8 cellular contexts compared by ENCODE assay signal in the genomic region with DNA sequence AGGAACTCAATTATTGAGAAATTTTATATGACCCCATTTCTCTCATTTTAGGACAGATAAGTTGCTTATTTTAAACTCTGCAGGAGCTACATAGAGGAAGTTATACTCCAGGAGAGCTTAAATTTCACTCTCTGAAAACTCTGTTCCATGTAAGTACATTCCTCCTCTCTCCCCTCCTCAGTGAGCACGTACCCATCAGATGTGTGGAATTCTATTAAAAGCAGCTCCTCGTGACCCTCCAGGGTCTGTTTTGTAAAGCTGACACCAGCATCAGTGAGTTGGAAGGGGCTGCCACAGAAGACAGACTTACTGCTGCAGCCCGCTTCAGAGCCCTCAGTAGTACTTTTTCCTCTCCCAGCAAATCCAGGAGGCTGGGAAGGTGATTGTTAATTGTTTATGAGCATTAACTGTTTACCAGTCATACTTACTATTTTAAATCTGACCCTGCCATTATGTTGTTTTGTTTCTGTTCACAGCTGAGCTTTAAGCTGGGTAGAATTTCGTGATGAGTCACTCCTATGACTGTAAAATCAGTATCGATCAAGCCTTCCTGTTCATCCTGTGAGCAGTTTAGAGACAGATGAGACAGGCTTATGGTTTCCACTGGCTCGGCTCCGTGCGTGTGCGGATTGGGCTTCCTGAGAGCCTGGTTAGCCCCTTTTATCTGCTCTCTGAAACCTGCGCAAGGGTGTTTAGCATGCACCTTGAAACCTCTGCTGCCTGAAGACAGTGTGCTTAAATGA. TPM values are rescaled to one million over a fixed set of nuclear protein-coding genes. Genes with fewer than 3 reads are reported as not detected.
DNase-seq lines count a peak whose midpoint lies in the region; ATAC-seq, FAIRE-seq and TF ChIP-seq lines count a peak whose summit lies in the region.

No MANE protein-coding gene starts in this region.

- H3K4me1 Mint-ChIP-seq in natural killer cell, result peaks cover 48 to 59% of the 10 kb centered on the region in 2 donors

- H3K9me3 Mint-ChIP-seq in natural killer cell, result no peaks in the 10 kb centered on the region

- no peak overlapping the region for H3K4me3 ChIP-seq in cardiac fibroblast (replicated peaks in 1 of 2; ENCODE audit: low read depth in 2 of 2, low read length in 2 of 2)
- no peak overlapping the region for H3K4me3 ChIP-seq in small intestine (ENCODE audit: low read depth in 1 of 2, low read length in 2 of 2)
- H3K4me3 ChIP-seq in Karpas-422 (ENCODE audit: low read length), result no peak overlapping the region

- H3K4me3 Mint-ChIP-seq in natural killer cell, result no peak overlapping the region

- no peak overlapping the region for H2AFZ ChIP-seq in Karpas-422 (ENCODE audit: low read length)

- 28 to 45% (median 29%) methylated on average over 10 of the region's 10 CpGs for WGBS in small intestine, 3 donors

- H3K79me2 ChIP-seq in Karpas-422 (ENCODE audit: low read length), result no peaks in the 10 kb centered on the region

- H4K20me1 ChIP-seq in Karpas-422 (ENCODE audit: insufficient read depth, low read depth, low read length), result no peaks in the 10 kb centered on the region

- H3K27me3 Mint-ChIP-seq in natural killer cell (ENCODE audit: low read depth in 2 of 2), result no peaks in the 10 kb centered on the region

- no peaks in the 10 kb centered on the region for H3K9me2 ChIP-seq in Karpas-422 (replicated peaks; ENCODE audit: insufficient read depth, low read length)

- H3K36me3 Mint-ChIP-seq in natural killer cell, result no peaks in the 10 kb centered on the region

- H3K4me1 ChIP-seq in small intestine (ENCODE audit: control insufficient read depth in 2 of 2, insufficient read depth in 1 of 2, low read depth in 1 of 2, low read length in 1 of 2), result peaks cover 0 to 6% of the 10 kb centered on the region in 2 donors
- H3K4me1 ChIP-seq in Karpas-422 (ENCODE audit: low read length), result no peaks in the 10 kb centered on the region

- H3K27me3 ChIP-seq in small intestine (ENCODE audit: control insufficient read depth in 2 of 2, insufficient read depth in 2 of 2, low read length in 2 of 2) (no peaks in the 10 kb centered on the region), Karpas-422 (ENCODE audit: low read length) (no peaks in the 10 kb centered on the region)

- H3K36me3 ChIP-seq in small intestine (ENCODE audit: control insufficient read depth in 2 of 2, insufficient read depth in 2 of 2, low read length in 2 of 2) (no peaks in the 10 kb centered on the region), Karpas-422 (ENCODE audit: insufficient read depth, low read length) (no peaks in the 10 kb centered on the region)

- H3K27ac ChIP-seq in small intestine (ENCODE audit: low read depth in 1 of 2, low read length in 1 of 2) (no peak overlapping the region), Karpas-422 (ENCODE audit: low read length) (no peak overlapping the region)

- H3K9ac ChIP-seq in Karpas-422 (ENCODE audit: low read length), result no peak overlapping the region

- peak; percentile 3 for DNase-seq in T follicular helper cell (ENCODE audit: low read depth)
- DNase-seq in cardiac fibroblast (ENCODE audit: low read depth in 2 of 2), result peak; percentile 33 to 53
- DNase-seq in small intestine, result peak; percentile 48
- DNase-seq in natural killer cell, result no peak
- DNase-seq in ACHN, result no peak
- no peak for DNase-seq in NCI-H510A treated with DMSO at 0.1 percent for 48 hours (lab: John Stamatoyannopoulos, UW)
- DNase-seq in Karpas-422, result no peak

- FAIRE-seq in small intestine (lab: Jason Lieb, UNC), result no peak

- TF ChIP-seq CTCF in cardiac fibroblast (IDR thresholded peaks at IDR 0.05; ENCODE audit: low read depth, low read length), result no peak
- no peak for TF ChIP-seq CTCF in natural killer cell (IDR thresholded peaks at IDR 0.05)

- ATAC-seq in GM19463 (IDR thresholded peaks at IDR 0.05; ENCODE audit: unreplicated experiment) (peak; percentile 61), natural killer cell (no peak)

- H3K4me2 ChIP-seq in Karpas-422 (ENCODE audit: low read depth, low read length, poor library complexity, severe bottlenecking), result no peak overlapping the region

- in situ Hi-C loops in ACHN (cut with HindIII; ENCODE audit: low pct_ligation_motif_present, low pct_unique_long_range_greater_than_20kb, low sequenced_read_pairs), result no loop called here

- intact Hi-C loops in natural killer cell (cut with micrococcal nuclease), result no loop called here

- H3K27ac Mint-ChIP-seq in natural killer cell, result no peak overlapping the region

- H3K9me3 ChIP-seq in small intestine (ENCODE audit: control insufficient read depth, low read depth) (no peaks in the 10 kb centered on the region), Karpas-422 (ENCODE audit: low read length) (no peaks in the 10 kb centered on the region)

RNA-seq across cellular contexts. Expression of a gene that starts 20.4 kb away (rescaled TPM):
- polyA plus RNA-seq in small intestine, result 1 to 10 TPM in 2 of 3 donors, under 1 TPM in 1; 0.54 to 6.5 (median 1.1) TPM
- 10 to 100 TPM; 47.3 to 50.7 (median 49.0) TPM for total RNA-seq in natural killer cell
- 0.56 and 5.4 TPM in 2 replicates for total RNA-seq in Karpas-422 (2014; rRNA removed; shearing (Covaris generic); ENCODE audit: low replicate concordance)

Comparison
In these comparisons a context has a peak if more than half of its experiments do, and no peak if none do; other contexts are left out.
1. DNase-seq: peak in T follicular helper cell (single experiment), cardiac fibroblast (2 of 2) and small intestine (single experiment); none in natural killer cell (single experiment), ACHN (single experiment), NCI-H510A treated with DMSO at 0.1 percent for 48 hours (single experiment) and Karpas-422 (single experiment).